In genomic region chr4:48602222-48602621, GRCh38 we compare ENCODE assay signal across 13 cellular contexts.
DNase-seq lines count a peak whose midpoint lies in the region; ATAC-seq and TF ChIP-seq lines count a peak whose summit lies in the region.
"Had no signal": no experiment of that assay in that cellular context is flagged by ENCODE, and none has a peak within 500 bp of the region (broad histone marks: within the 10 kb centered on the region; RNA-seq: fewer than 3 reads in every experiment).

No MANE protein-coding gene starts in this region.

- H3K4me3 Mint-ChIP-seq in chondrocyte (ENCODE audit: unreplicated experiment) = no peak overlapping the region
- H3K4me3 Mint-ChIP-seq: endodermal cell, nephron progenitor cell had no signal

- no peaks in the 10 kb centered on the region for H3K27me3 ChIP-seq in endocrine pancreas (ENCODE audit: control insufficient read depth, insufficient read depth, low read length)
- H3K27me3 ChIP-seq in osteoblast (ENCODE audit: insufficient read depth, low read length) = no peaks in the 10 kb centered on the region

- peak overlapping the region; percentile 71 for H3K4me2 ChIP-seq in osteoblast (ENCODE audit: insufficient read depth, low read length)

- H4K20me1 ChIP-seq in osteoblast (ENCODE audit: insufficient read depth, low read length) = no peaks in the 10 kb centered on the region

- no peak for TF ChIP-seq CTCF in osteoblast (IDR thresholded peaks at IDR 0.05; ENCODE audit: extremely low read depth, low read depth, low read length)
- TF ChIP-seq CTCF in chondrocyte (IDR thresholded peaks at IDR 0.05) = no peak

- H3K79me2 ChIP-seq in osteoblast (ENCODE audit: insufficient read depth, low read length) = no peaks in the 10 kb centered on the region

- no peak overlapping the region for H3K27ac Mint-ChIP-seq in chondrocyte (ENCODE audit: unreplicated experiment)
- H3K27ac Mint-ChIP-seq: endodermal cell, nephron progenitor cell had no signal

- H3K9me3 Mint-ChIP-seq in chondrocyte (ENCODE audit: low read depth) = no peaks in the 10 kb centered on the region
- H3K9me3 Mint-ChIP-seq: endodermal cell, nephron progenitor cell had no signal

- H3K36me3 Mint-ChIP-seq in chondrocyte (ENCODE audit: low read depth) = peaks cover 1% of the 10 kb centered on the region

- H3K27me3 Mint-ChIP-seq in chondrocyte (ENCODE audit: low read depth) = no peaks in the 10 kb centered on the region

- peaks cover 18% of the 10 kb centered on the region for H3K4me1 Mint-ChIP-seq in chondrocyte (ENCODE audit: low read depth)
- H3K4me1 Mint-ChIP-seq: nephron progenitor cell had no signal

- H3K4me3 ChIP-seq in endocrine pancreas (ENCODE audit: control insufficient read depth, insufficient read depth, low read length) (peak overlapping the region; percentile 73), osteoblast (ENCODE audit: insufficient read depth, low read length) (no peak overlapping the region)

- H3K27ac ChIP-seq in osteoblast (ENCODE audit: low read depth, low read length) = peak overlapping the region; percentile 76

- no peaks in the 10 kb centered on the region for H3K36me3 ChIP-seq in endocrine pancreas (ENCODE audit: control insufficient read depth, insufficient read depth, low read length)
- no peaks in the 10 kb centered on the region for H3K36me3 ChIP-seq in osteoblast (ENCODE audit: insufficient read depth, low read length)

- no peak overlapping the region for H3K9ac ChIP-seq in endocrine pancreas (ENCODE audit: control insufficient read depth, insufficient read depth, low read length)

- DNase-seq in GM04503 (ENCODE audit: low read depth) = peak; percentile 24
- peak; percentile 35 for DNase-seq in NCI-H524 treated with DMSO at 0.1 percent for 48 hours (lab: John Stamatoyannopoulos, UW)
- peak; percentile 80 for DNase-seq in osteoblast (ENCODE audit: insufficient read length, low spot score, missing footprints)
- DNase-seq in MV-4-11 (lab: John Stamatoyannopoulos, UW) = no peak
- no peak for DNase-seq in activated CD4-positive, alpha-beta T cell treated with anti-CD3 and anti-CD28 coated beads, Interleukin-2, amount 50 U/mL, for 1 hour
- DNase-seq in chondrocyte (ENCODE audit: low spot score) = no peak
- DNase-seq: activated CD8-positive, alpha-beta memory T cell treated with anti-CD3 and anti-CD28 coated beads, Interleukin-2, amount 50 U/mL, for 4 hours; endodermal cell; NCI-H146; nephron progenitor cell; OCI-M1 had no signal

- H3K9me3 ChIP-seq in endocrine pancreas (ENCODE audit: control insufficient read depth, low read length) (no peaks in the 10 kb centered on the region), osteoblast (ENCODE audit: low read depth, low read length) (no peaks in the 10 kb centered on the region)

- no peak overlapping the region for H2AFZ ChIP-seq in osteoblast (ENCODE audit: low read length)

- H3K4me1 ChIP-seq in endocrine pancreas (ENCODE audit: control insufficient read depth, insufficient read depth, low read length) (peaks cover 24% of the 10 kb centered on the region), osteoblast (ENCODE audit: insufficient read depth, low read length) (peaks cover 13% of the 10 kb centered on the region)

- no peak for ATAC-seq in HG02588 (IDR thresholded peaks at IDR 0.05; ENCODE audit: unreplicated experiment)

Comparison
In these comparisons a context has a peak if more than half of its experiments do, and no peak if none do; other contexts are left out.
1. DNase-seq: peak in GM04503 (single experiment), NCI-H524 treated with DMSO at 0.1 percent for 48 hours (single experiment) and osteoblast (single experiment); none in MV-4-11 (single experiment), activated CD4-positive, alpha-beta T cell treated with anti-CD3 and anti-CD28 coated beads, Interleukin-2, amount 50 U/mL, for 1 hour (single experiment) and chondrocyte (single experiment).